In genomic region chr7:30331338-30331737, GRCh38 we compare ENCODE assay signal across 12 cellular contexts. TPM values are rescaled to one million over a fixed set of nuclear protein-coding genes. Genes with fewer than 3 reads are reported as not detected.
DNase-seq lines count a peak whose midpoint lies in the region; ATAC-seq and TF ChIP-seq lines count a peak whose summit lies in the region.
"Had no signal": no experiment of that assay in that cellular context is flagged by ENCODE, and none has a peak within 500 bp of the region (broad histone marks: within the 10 kb centered on the region; RNA-seq: fewer than 3 reads in every experiment).

No MANE protein-coding gene starts in this region.

- 91% methylated on average over 2 of the region's 2 CpGs for WGBS in SK-N-SH (ENCODE audit: low lambda C conversion rate)

- peaks cover 2 to 17% of the 10 kb centered on the region in 2 experiments; a peak in 3 of 4 replicates for H3K4me1 ChIP-seq in SK-N-SH (ENCODE audit: control insufficient read depth in 1 of 2, insufficient read depth in 2 of 2, low read depth in 1 of 2, low read length in 1 of 2)
- H3K4me1 ChIP-seq in Loucy (ENCODE audit: insufficient read depth, low read length, poor library complexity, severe bottlenecking), result peaks cover 27% of the 10 kb centered on the region

- H3K27me3 ChIP-seq in SK-N-SH (ENCODE audit: insufficient read depth), result no peaks in the 10 kb centered on the region
- H3K27me3 ChIP-seq in Loucy (ENCODE audit: insufficient read depth, low read length, poor library complexity, severe bottlenecking), result no peaks in the 10 kb centered on the region
- H3K27me3 ChIP-seq: upper lobe of right lung had no signal

- ATAC-seq in SK-N-SH treated with all-trans-retinoic acid at 6 μM for 48 hours (no peak), HG02885 (IDR thresholded peaks at IDR 0.05; ENCODE audit: poor library complexity, unreplicated experiment) (no peak), HG02870 (IDR thresholded peaks at IDR 0.05; ENCODE audit: unreplicated experiment) (no peak)
- ATAC-seq: A549 had no signal

- no peak for TF ChIP-seq RAD21 in SK-N-SH (IDR thresholded peaks at IDR 0.05; ENCODE audit: low read length)

- H4K20me1 ChIP-seq in SK-N-SH (ENCODE audit: insufficient read depth) (peaks cover 12% of the 10 kb centered on the region; the same call in 1 of the 2 replicates), Loucy (ENCODE audit: insufficient read depth, low read length, poor library complexity, severe bottlenecking) (peaks cover 73% of the 10 kb centered on the region)

- H3K4me3 ChIP-seq in SK-N-SH (ENCODE audit: low read depth in 2 of 2, low read length in 1 of 2) (no peak overlapping the region), Loucy (ENCODE audit: low read length, poor library complexity, severe bottlenecking) (peak overlapping the region; percentile 33)
- H3K4me3 ChIP-seq: A549, lung, upper lobe of right lung had no signal

- H3K4me2 ChIP-seq in SK-N-SH (no peak overlapping the region), Loucy (ENCODE audit: low read depth, low read length, poor library complexity, severe bottlenecking) (peak overlapping the region; percentile 60)
- H3K4me2 ChIP-seq: A549 had no signal

- TF ChIP-seq EP300 in SK-N-SH (IDR thresholded peaks at IDR 0.05; ENCODE audit: borderline replicate concordance in 1 of 2, low read depth in 1 of 2, low read length in 1 of 2), result no peak

- POLR2A ChIA-PET in SK-N-SH (lab: Yijun Ruan, JAX), result no interaction called here

- H3K9ac ChIP-seq in SK-N-SH, result no peak overlapping the region
- H3K9ac ChIP-seq in Loucy (ENCODE audit: low read depth, low read length, poor library complexity, severe bottlenecking), result no peak overlapping the region

- H3K27ac ChIP-seq in SK-N-SH (ENCODE audit: low read depth in 2 of 2, low read length in 1 of 2), result no peak overlapping the region
- H3K27ac ChIP-seq: A549, upper lobe of right lung had no signal

- H3K9me2 ChIP-seq in SK-N-SH, result no peaks in the 10 kb centered on the region
- H3K9me2 ChIP-seq in Loucy (replicated peaks; ENCODE audit: low read depth, low read length), result no peaks in the 10 kb centered on the region

- H3F3A ChIP-seq in SK-N-SH (replicated peaks; ENCODE audit: insufficient read depth) (peaks cover 19% of the 10 kb centered on the region), Loucy (ENCODE audit: low read depth) (peaks cover 10% of the 10 kb centered on the region)

- no peak overlapping the region for H2AFZ ChIP-seq in SK-N-SH (ENCODE audit: low read depth)
- H2AFZ ChIP-seq in Loucy (ENCODE audit: low read length), result no peak overlapping the region

- CTCF ChIA-PET in SK-N-SH (lab: Yijun Ruan, JAX), result interaction anchor here (0.6 to 1.4 kb wide), 6 partner anchors 9 to 233 kb away, joined by 3 to 4 read pairs (median 3); no protein-coding TSS in a partner anchor

- H3K9me3 ChIP-seq in SK-N-SH, result peaks cover 8% of the 10 kb centered on the region; the same call in 1 of the 2 replicates
- H3K9me3 ChIP-seq in Loucy (ENCODE audit: insufficient read depth, low read depth, low read length), result no peaks in the 10 kb centered on the region
- H3K9me3 ChIP-seq: A549, upper lobe of right lung had no signal

- H3K36me3 ChIP-seq in SK-N-SH (replicated peaks in 1 of 2; ENCODE audit: control insufficient read depth in 1 of 2, insufficient read depth in 2 of 2, low read length in 1 of 2) (peaks cover 0 to 4% of the 10 kb centered on the region in 2 experiments), Loucy (ENCODE audit: insufficient read depth, low read length) (no peaks in the 10 kb centered on the region; the same call in 1 of the 2 replicates)
- H3K36me3 ChIP-seq: upper lobe of right lung had no signal

- no peak for TF ChIP-seq CTCF in SK-N-SH (IDR thresholded peaks at IDR 0.05)
- no peak for TF ChIP-seq CTCF in Loucy (conservative IDR thresholded peaks at IDR 0.05; ENCODE audit: low read length)

- peaks cover 53% of the 10 kb centered on the region; the same call in 1 of the 2 replicates for H3K79me2 ChIP-seq in SK-N-SH (ENCODE audit: insufficient read depth)
- H3K79me2 ChIP-seq in Loucy (ENCODE audit: insufficient read depth, low read length), result peaks cover 93% of the 10 kb centered on the region

- DNase-seq in SK-N-SH (no peak), amniotic epithelial cell (ENCODE audit: low read depth) (peak; percentile 34), lung microvascular endothelial cell (ENCODE audit: low read depth in 2 of 2) (peak; percentile 22 to 81), CD1c-positive myeloid dendritic cell (ENCODE audit: extremely low spot score) (no peak)
- DNase-seq: NCI-H1930, upper lobe of right lung had no signal

TF ChIP-seq in SK-N-SH treated with all-trans-retinoic acid at 6 μM for 48 hours, 23 proteins besides CTCF, POLR2A, EP300 and RAD21:
- TF ChIP-seq ZFP30 (CRISPR knock-in tag; IDR thresholded peaks at IDR 0.05) (peak; percentile 30; the same call in 1 of the 2 replicates), ZFP3 (CRISPR knock-in tag; IDR thresholded peaks at IDR 0.05) (no peak)
TF ChIP-seq in SK-N-SH treated with all-trans-retinoic acid at 6 μM for 48 hours: peak in this region for 1.

TF ChIP-seq in SK-N-SH, 30 proteins besides CTCF, POLR2A, EP300 and RAD21 (continues in another document):
- TF ChIP-seq, protein P1, sequence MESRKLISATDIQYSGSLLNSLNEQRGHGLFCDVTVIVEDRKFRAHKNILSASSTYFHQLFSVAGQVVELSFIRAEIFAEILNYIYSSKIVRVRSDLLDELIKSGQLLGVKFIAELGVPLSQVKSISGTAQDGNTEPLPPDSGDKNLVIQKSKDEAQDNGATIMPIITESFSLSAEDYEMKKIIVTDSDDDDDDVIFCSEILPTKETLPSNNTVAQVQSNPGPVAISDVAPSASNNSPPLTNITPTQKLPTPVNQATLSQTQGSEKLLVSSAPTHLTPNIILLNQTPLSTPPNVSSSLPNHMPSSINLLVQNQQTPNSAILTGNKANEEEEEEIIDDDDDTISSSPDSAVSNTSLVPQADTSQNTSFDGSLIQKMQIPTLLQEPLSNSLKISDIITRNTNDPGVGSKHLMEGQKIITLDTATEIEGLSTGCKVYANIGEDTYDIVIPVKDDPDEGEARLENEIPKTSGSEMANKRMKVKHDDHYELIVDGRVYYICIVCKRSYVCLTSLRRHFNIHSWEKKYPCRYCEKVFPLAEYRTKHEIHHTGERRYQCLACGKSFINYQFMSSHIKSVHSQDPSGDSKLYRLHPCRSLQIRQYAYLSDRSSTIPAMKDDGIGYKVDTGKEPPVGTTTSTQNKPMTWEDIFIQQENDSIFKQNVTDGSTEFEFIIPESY (IDR thresholded peaks at IDR 0.05; ENCODE audit: borderline replicate concordance, low read depth), result no peak
- no peak for TF ChIP-seq CHD2 (IDR thresholded peaks at IDR 0.05; ENCODE audit: low read length, partially characterized antibody)
- no peak for TF ChIP-seq JUND (IDR thresholded peaks at IDR 0.05)
- TF ChIP-seq, protein P2, sequence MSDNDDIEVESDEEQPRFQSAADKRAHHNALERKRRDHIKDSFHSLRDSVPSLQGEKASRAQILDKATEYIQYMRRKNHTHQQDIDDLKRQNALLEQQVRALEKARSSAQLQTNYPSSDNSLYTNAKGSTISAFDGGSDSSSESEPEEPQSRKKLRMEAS (IDR thresholded peaks at IDR 0.05; ENCODE audit: low read depth), result no peak
- no peak for TF ChIP-seq TAF1 (IDR thresholded peaks at IDR 0.05; ENCODE audit: borderline replicate concordance, low read depth, low read length)
- no peak for TF ChIP-seq MXI1 (IDR thresholded peaks at IDR 0.05; ENCODE audit: low read depth, low read length)
- TF ChIP-seq RCOR1 (IDR thresholded peaks at IDR 0.05; ENCODE audit: low read length), result no peak
- no peak for TF ChIP-seq TCF12 (IDR thresholded peaks at IDR 0.05)
- TF ChIP-seq, protein P3, sequence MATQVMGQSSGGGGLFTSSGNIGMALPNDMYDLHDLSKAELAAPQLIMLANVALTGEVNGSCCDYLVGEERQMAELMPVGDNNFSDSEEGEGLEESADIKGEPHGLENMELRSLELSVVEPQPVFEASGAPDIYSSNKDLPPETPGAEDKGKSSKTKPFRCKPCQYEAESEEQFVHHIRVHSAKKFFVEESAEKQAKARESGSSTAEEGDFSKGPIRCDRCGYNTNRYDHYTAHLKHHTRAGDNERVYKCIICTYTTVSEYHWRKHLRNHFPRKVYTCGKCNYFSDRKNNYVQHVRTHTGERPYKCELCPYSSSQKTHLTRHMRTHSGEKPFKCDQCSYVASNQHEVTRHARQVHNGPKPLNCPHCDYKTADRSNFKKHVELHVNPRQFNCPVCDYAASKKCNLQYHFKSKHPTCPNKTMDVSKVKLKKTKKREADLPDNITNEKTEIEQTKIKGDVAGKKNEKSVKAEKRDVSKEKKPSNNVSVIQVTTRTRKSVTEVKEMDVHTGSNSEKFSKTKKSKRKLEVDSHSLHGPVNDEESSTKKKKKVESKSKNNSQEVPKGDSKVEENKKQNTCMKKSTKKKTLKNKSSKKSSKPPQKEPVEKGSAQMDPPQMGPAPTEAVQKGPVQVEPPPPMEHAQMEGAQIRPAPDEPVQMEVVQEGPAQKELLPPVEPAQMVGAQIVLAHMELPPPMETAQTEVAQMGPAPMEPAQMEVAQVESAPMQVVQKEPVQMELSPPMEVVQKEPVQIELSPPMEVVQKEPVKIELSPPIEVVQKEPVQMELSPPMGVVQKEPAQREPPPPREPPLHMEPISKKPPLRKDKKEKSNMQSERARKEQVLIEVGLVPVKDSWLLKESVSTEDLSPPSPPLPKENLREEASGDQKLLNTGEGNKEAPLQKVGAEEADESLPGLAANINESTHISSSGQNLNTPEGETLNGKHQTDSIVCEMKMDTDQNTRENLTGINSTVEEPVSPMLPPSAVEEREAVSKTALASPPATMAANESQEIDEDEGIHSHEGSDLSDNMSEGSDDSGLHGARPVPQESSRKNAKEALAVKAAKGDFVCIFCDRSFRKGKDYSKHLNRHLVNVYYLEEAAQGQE (IDR thresholded peaks at IDR 0.05; ENCODE audit: low read depth, low read length), result no peak
- TF ChIP-seq RXRA (IDR thresholded peaks at IDR 0.05; ENCODE audit: borderline replicate concordance, low read depth), result no peak
- TF ChIP-seq, protein P4, sequence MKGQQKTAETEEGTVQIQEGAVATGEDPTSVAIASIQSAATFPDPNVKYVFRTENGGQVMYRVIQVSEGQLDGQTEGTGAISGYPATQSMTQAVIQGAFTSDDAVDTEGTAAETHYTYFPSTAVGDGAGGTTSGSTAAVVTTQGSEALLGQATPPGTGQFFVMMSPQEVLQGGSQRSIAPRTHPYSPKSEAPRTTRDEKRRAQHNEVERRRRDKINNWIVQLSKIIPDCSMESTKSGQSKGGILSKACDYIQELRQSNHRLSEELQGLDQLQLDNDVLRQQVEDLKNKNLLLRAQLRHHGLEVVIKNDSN (IDR thresholded peaks at IDR 0.05; ENCODE audit: borderline replicate concordance, low read depth), result no peak
- TF ChIP-seq SMC3 (IDR thresholded peaks at IDR 0.05; ENCODE audit: low read depth, low read length), result no peak

RNA-seq across cellular contexts. Expression of gene ZNRF2, which starts 46.9 kb away (rescaled TPM):
- polyA plus RNA-seq in SK-N-SH (2012; rRNA removed), result 3.8 and 4.0 TPM in 2 replicates
- 4.2 and 4.9 TPM in 2 replicates for polyA plus RNA-seq in SK-N-SH (2012; cell fraction: cytosol; rRNA removed)
- 2.8 and 3.6 TPM in 2 replicates for polyA plus RNA-seq in SK-N-SH (2012; cell fraction: nucleus; rRNA removed)
- total RNA-seq in lung microvascular endothelial cell, result 4.4 and 8.1 TPM in 2 replicates

Comparison
In these comparisons a context has a peak if more than half of its experiments do, and no peak if none do; other contexts are left out.
1. DNase-seq: peak in amniotic epithelial cell (single experiment) and lung microvascular endothelial cell (2 of 2); none in SK-N-SH (single experiment) and CD1c-positive myeloid dendritic cell (single experiment).